ENCODE assay signal across 1 cellular context in the genomic region with DNA sequence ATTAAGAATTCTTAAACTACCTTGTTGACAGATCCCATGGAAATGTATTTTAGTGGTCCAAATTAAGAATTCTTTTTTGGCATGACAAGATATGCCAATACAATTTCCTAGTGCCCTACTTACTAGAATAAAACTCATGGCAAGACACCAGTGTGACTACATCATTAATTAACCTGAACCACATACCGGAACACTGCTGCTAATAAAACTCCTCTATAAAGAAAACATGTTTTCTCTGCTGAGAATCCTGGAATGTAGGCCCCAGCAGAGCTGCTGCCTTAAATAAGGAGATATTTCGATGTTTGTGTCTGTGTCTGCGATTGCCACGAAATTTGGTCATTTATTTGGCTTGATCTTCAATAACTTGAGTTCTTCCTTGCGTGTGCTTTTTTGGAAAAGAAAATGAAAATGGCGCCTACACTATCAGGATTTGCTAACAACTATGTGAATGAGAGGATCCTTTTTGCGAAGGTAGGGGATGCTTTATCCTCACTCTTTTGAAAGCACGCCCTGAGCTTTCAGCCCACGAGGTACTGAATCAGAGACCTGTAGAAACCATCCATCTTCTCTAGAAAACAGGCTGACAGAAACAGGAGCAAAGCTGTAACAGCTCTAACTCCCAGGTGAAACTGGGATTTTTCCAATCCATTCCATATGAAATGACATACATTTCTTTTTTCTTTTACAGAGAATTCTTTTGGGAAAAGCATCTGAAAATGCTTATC.
TF ChIP-seq lines count a peak whose summit lies in the region.

No MANE protein-coding gene starts in this region.

TF ChIP-seq in WTC11, 78 proteins besides CTCF, POLR2A, EP300 and RAD21 (continued from another document):
- TF ChIP-seq AFF4 (CRISPR knock-in tag; IDR thresholded peaks at IDR 0.05; ENCODE audit: borderline replicate concordance) = no peak
- TF ChIP-seq JUN (CRISPR knock-in tag; IDR thresholded peaks at IDR 0.05) = no peak
- TF ChIP-seq TP53 (CRISPR knock-in tag; IDR thresholded peaks at IDR 0.05) = no peak
- no peak for TF ChIP-seq GTF2I (CRISPR knock-in tag; conservative IDR thresholded peaks at IDR 0.05)
- TF ChIP-seq, protein P1, sequence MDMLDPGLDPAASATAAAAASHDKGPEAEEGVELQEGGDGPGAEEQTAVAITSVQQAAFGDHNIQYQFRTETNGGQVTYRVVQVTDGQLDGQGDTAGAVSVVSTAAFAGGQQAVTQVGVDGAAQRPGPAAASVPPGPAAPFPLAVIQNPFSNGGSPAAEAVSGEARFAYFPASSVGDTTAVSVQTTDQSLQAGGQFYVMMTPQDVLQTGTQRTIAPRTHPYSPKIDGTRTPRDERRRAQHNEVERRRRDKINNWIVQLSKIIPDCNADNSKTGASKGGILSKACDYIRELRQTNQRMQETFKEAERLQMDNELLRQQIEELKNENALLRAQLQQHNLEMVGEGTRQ (CRISPR knock-in tag; IDR thresholded peaks at IDR 0.05) = no peak
- TF ChIP-seq, protein P2, sequence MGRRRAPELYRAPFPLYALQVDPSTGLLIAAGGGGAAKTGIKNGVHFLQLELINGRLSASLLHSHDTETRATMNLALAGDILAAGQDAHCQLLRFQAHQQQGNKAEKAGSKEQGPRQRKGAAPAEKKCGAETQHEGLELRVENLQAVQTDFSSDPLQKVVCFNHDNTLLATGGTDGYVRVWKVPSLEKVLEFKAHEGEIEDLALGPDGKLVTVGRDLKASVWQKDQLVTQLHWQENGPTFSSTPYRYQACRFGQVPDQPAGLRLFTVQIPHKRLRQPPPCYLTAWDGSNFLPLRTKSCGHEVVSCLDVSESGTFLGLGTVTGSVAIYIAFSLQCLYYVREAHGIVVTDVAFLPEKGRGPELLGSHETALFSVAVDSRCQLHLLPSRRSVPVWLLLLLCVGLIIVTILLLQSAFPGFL (CRISPR knock-in tag; IDR thresholded peaks at IDR 0.05; ENCODE audit: borderline replicate concordance) = no peak
- TF ChIP-seq NR3C1 (CRISPR knock-in tag; conservative IDR thresholded peaks at IDR 0.05; ENCODE audit: low read depth) = no peak
- TF ChIP-seq ZBTB43 (CRISPR knock-in tag; IDR thresholded peaks at IDR 0.05) = no peak
- no peak for TF ChIP-seq TEAD4 (CRISPR knock-in tag; IDR thresholded peaks at IDR 0.05)
- TF ChIP-seq CREB1 (CRISPR knock-in tag; IDR thresholded peaks at IDR 0.05) = no peak
- TF ChIP-seq ZNF532 (CRISPR knock-in tag; IDR thresholded peaks at IDR 0.05; ENCODE audit: borderline replicate concordance) = no peak
- TF ChIP-seq TEAD1 (CRISPR knock-in tag; IDR thresholded peaks at IDR 0.05) = no peak
- TF ChIP-seq, protein P3, sequence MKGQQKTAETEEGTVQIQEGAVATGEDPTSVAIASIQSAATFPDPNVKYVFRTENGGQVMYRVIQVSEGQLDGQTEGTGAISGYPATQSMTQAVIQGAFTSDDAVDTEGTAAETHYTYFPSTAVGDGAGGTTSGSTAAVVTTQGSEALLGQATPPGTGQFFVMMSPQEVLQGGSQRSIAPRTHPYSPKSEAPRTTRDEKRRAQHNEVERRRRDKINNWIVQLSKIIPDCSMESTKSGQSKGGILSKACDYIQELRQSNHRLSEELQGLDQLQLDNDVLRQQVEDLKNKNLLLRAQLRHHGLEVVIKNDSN (CRISPR knock-in tag; IDR thresholded peaks at IDR 0.05) = no peak
TF ChIP-seq in WTC11: peak in this region for 0.
